30 cellular contexts compared by ENCODE assay signal in genomic region chr2:10230499-10230898, GRCh38.
"Had no signal": no experiment of that assay in that cellular context is flagged by ENCODE, and none has a peak within 500 bp of the region (broad histone marks: within the 10 kb centered on the region; RNA-seq: fewer than 3 reads in every experiment).

No MANE protein-coding gene starts in this region.

- H3K36me3 ChIP-seq: ascending aorta, cardiac muscle cell had no signal

- FAIRE-seq: bronchial epithelial cell, TTC549 had no signal

- H3K4me3 ChIP-seq: ascending aorta, cardiac muscle cell had no signal

- DNase-seq: activated B cell treated with CpG ODN at 0.5 μM for 24 hours; activated CD4-positive, alpha-beta memory T cell treated with anti-CD3 and anti-CD28 coated beads for 36 hours; activated CD4-positive, alpha-beta T cell treated with anti-CD3 and anti-CD28 coated beads for 4 hours; activated CD4-positive, alpha-beta T cell treated with anti-CD3 and anti-CD28 coated beads, Interleukin-2, amount 10 ng/mL, durations not matched to agents 24 days and 14 days; activated CD4-positive, alpha-beta T cell treated with anti-CD3 and anti-CD28 coated beads, Interleukin-2, amount 50 U/mL, for 1 hour; activated CD4-positive, alpha-beta T cell treated with anti-CD3 and anti-CD28 coated beads, Interleukin-2, amount 50 U/mL, for 4 hours; activated CD4-positive, CD25-positive, alpha-beta regulatory T cell treated with anti-CD3 and anti-CD28 coated beads, Interleukin-2, amount 50 U/mL, for 72 hours; activated CD8-positive, alpha-beta memory T cell treated with anti-CD3 and anti-CD28 coated beads, Interleukin-2, amount 50 U/mL, for 4 hours; activated CD8-positive, alpha-beta T cell treated with anti-CD3 and anti-CD28 coated beads for 36 hours; activated gamma-delta T cell treated with Interleukin-2 at 50 U/mL for 16 hours; activated naive CD4-positive, alpha-beta T cell; activated naive CD4-positive, alpha-beta T cell treated with anti-CD3 and anti-CD28 coated beads for 36 hours; activated naive CD4-positive, alpha-beta T cell treated with anti-CD3 and anti-CD28 coated beads, Interleukin-2, amount 50 U/mL, for 16 hours; activated naive CD8-positive, alpha-beta T cell treated with anti-CD3 and anti-CD28 coated beads for 36 hours; activated T-cell treated with anti-CD3 and anti-CD28 coated beads for 4 hours; activated T-cell treated with anti-CD3 and anti-CD28 coated beads, Interleukin-2, amount 50 U/mL, for 4 hours; activated T-cell treated with anti-CD3 and anti-CD28 coated beads, Interleukin-2, amount 50 U/mL, for 72 hours; amygdala; anterior cingulate cortex; caudate nucleus; cerebellar nuclear complex; T-helper 2 cell; T-helper 9 cell had no signal

- ATAC-seq: activated CD8-positive, alpha-beta T cell treated with anti-CD3 and anti-CD28 coated beads for 36 hours; activated naive CD4-positive, alpha-beta T cell treated with anti-CD3 and anti-CD28 coated beads, Interleukin-2, amount 50 U/mL, for 72 hours; activated T-cell treated with anti-CD3 and anti-CD28 coated beads, Interleukin-2, amount 50 U/mL, for 4 hours; activated T-cell treated with anti-CD3 and anti-CD28 coated beads, Interleukin-2, amount 50 U/mL, for 72 hours; activated T-helper 17 cell treated with anti-CD3 and anti-CD28 coated beads, Interleukin-2, amount 50 U/mL, for 72 hours had no signal

- H3K4me1 ChIP-seq: ascending aorta had no signal

- H3K9me3 ChIP-seq: ascending aorta had no signal

- H3K27ac ChIP-seq: ascending aorta, cardiac muscle cell, VCaP had no signal

- H3K27me3 ChIP-seq: ascending aorta, cardiac muscle cell had no signal
